In the genomic region with DNA sequence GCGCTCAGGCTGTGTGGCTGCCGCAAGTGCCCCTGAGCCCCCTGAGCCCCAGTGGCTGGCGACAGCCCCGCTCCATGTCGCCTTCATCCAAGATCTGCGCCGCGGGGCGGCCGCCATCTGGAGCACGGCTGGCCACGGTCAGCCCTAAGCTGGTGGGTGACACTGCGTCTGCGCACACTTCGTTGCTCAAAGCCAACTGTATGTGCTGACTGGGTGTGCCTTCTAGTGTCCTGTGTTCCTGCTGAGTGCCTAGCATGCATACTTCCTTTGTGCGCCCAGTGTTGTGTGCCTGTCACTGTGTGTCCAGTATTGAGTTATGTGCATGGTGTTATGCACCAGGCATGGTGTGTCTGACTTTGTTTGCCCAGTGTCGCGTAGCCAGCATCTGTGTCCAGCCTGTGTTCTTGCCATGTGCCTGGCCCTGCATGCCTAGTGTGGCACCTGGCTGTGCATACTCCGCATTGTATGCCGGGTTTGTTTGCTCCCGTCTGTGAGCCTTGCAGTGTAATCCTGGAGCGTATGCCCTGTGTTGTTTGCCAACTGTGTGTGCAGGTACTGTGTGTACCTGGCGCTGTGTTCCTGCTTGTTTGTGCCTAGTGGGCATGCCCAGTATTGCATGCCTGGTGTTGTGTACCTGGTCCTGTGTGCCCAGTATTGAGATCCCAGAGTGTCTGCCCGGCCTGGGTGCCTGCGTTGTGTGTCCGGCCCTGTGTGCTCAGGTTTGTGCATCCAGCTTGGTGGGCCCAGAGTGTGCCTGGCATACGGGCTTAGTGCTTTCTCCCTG, we compare ENCODE assay signal across 8 cellular contexts. TPM values are rescaled to one million over a fixed set of nuclear protein-coding genes. Genes with fewer than 3 reads are reported as not detected.
A peak's percentile ranks its signal among the peaks of the same experiment; 100 is the strongest.
DNase-seq lines count a peak whose midpoint lies in the region; ATAC-seq and TF ChIP-seq lines count a peak whose summit lies in the region.

No MANE protein-coding gene starts in this region.

- H3K4me3 ChIP-seq in A673 (ENCODE audit: low read depth, low read length, poor library complexity, severe bottlenecking): peak overlapping the region; percentile 23
- no peak overlapping the region for H3K4me3 ChIP-seq in H7 (ENCODE audit: insufficient read depth, low read depth, low read length)
- H3K4me3 ChIP-seq in kidney epithelial cell (ENCODE audit: low read depth, low read length): no peak overlapping the region

- H3K27ac ChIP-seq in A673 (ENCODE audit: low read depth, low read length, poor library complexity, severe bottlenecking): no peak overlapping the region

- no TSS peak for BruUV-seq in A673 (replicated peaks; lab: Mats Ljungman, UMichigan)

- POLR2A ChIA-PET in A673 (lab: Charles Lee; ENCODE audit: low non-redundant PET): no interaction called here

- CTCF ChIA-PET in A673 (lab: Charles Lee): no interaction called here

- no peaks in the 10 kb centered on the region for H3K36me3 ChIP-seq in A673 (ENCODE audit: insufficient read depth, low read length, poor library complexity, severe bottlenecking)
- H3K36me3 ChIP-seq in H7 (replicated peaks; ENCODE audit: control insufficient read depth, insufficient read depth, low read length): no peaks in the 10 kb centered on the region
- H3K36me3 ChIP-seq in kidney epithelial cell (ENCODE audit: control insufficient read depth, insufficient read depth, low read length): no peaks in the 10 kb centered on the region

- TF ChIP-seq CTCF in A673 (conservative IDR thresholded peaks at IDR 0.05; ENCODE audit: low read depth, low read length) (peak; percentile 31), kidney epithelial cell (IDR thresholded peaks at IDR 0.05; ENCODE audit: insufficient read depth, low read length, poor library complexity, severe bottlenecking) (peak; percentile 11)

- H3K4me1 ChIP-seq in A673 (ENCODE audit: insufficient read depth, low read length, poor library complexity, severe bottlenecking): no peaks in the 10 kb centered on the region

- H3K9me3 ChIP-seq in A673 (ENCODE audit: low read depth, low read length, poor library complexity, severe bottlenecking): no peaks in the 10 kb centered on the region

- H3K27me3 ChIP-seq in A673 (replicated peaks; ENCODE audit: insufficient read depth, low read depth, low read length, poor library complexity) (no peaks in the 10 kb centered on the region), H7 (ENCODE audit: control insufficient read depth, insufficient read depth, low read length) (no peaks in the 10 kb centered on the region), kidney epithelial cell (ENCODE audit: control insufficient read depth, insufficient read depth, low read length) (peaks cover 12% of the 10 kb centered on the region)

- intact Hi-C loops in A673 (cut with micrococcal nuclease; ENCODE audit: unreplicated experiment): loop anchor here (5.0 kb wide), 1 partner anchor 57 kb away; a partner anchor contains a TSS

- DNase-seq in A673 (ENCODE audit: low spot score) (peak; percentile 41), H7 (peak; percentile 35), kidney epithelial cell (ENCODE audit: low read depth) (no peak), CD1c-positive myeloid dendritic cell (ENCODE audit: extremely low spot score) (no peak)

- ATAC-seq in SK-N-SH treated with all-trans-retinoic acid at 6 μM for 48 hours (peak; percentile 72), HG03196 (IDR thresholded peaks at IDR 0.05; ENCODE audit: unreplicated experiment) (no peak), HG03342 (IDR thresholded peaks at IDR 0.05; ENCODE audit: unreplicated experiment) (no peak), HG02763 (IDR thresholded peaks at IDR 0.05; ENCODE audit: unreplicated experiment) (no peak)

TF ChIP-seq in SK-N-SH treated with all-trans-retinoic acid at 6 μM for 48 hours, 23 proteins besides CTCF, POLR2A, EP300 and RAD21:
- TF ChIP-seq SNAI2 (CRISPR knock-in tag; IDR thresholded peaks at IDR 0.05): no peak

RNA-seq across cellular contexts. Expression of a gene that starts 54.7 kb away (rescaled TPM):
- 3.3 and 3.7 TPM in 2 replicates for total RNA-seq in A673 (2021)
- 3.8 and 6.2 TPM in 2 replicates for total RNA-seq in H7 (2014; rRNA removed; shearing (Covaris generic))
- total RNA-seq in kidney epithelial cell: 2.7 and 4.8 TPM in 2 replicates

Comparison
In these comparisons a context has a peak if more than half of its experiments do, and no peak if none do; other contexts are left out.
1. DNase-seq: peak in A673 (single experiment) and H7 (single experiment); none in kidney epithelial cell (single experiment) and CD1c-positive myeloid dendritic cell (single experiment).